17 cellular contexts compared by ENCODE assay signal in genomic region chr6:2029130-2029794, GRCh38.
"Had no signal": no experiment of that assay in that cellular context is flagged by ENCODE, and none has a peak within 500 bp of the region (broad histone marks: within the 10 kb centered on the region; RNA-seq: fewer than 3 reads in every experiment).

No MANE protein-coding gene starts in this region.

- H3K36me3 ChIP-seq: WERI-Rb-1 had no signal

- H3K27me3 Mint-ChIP-seq: activated naive CD4-positive, alpha-beta T cell treated with anti-CD3 and anti-CD28 coated beads, Interleukin-2, amount 10 ng/mL, durations not matched to agents 7 days and 5 days; T-helper 17 cell had no signal

- H3K36me3 Mint-ChIP-seq: activated naive CD4-positive, alpha-beta T cell treated with anti-CD3 and anti-CD28 coated beads, Interleukin-2, amount 10 ng/mL, durations not matched to agents 7 days and 5 days; natural killer cell treated with Interleukin-12 subunit alpha and Interleukin-12 subunit beta and Interleukin-15 and Interleukin-18, amount 100 ng/mL, for 72 hours had no signal

- ATAC-seq: natural killer cell treated with Interleukin-12 subunit alpha and Interleukin-12 subunit beta and Interleukin-15 and Interleukin-18, amount 100 ng/mL, for 72 hours; T-helper 17 cell had no signal

- H3K9me3 Mint-ChIP-seq: activated naive CD4-positive, alpha-beta T cell treated with anti-CD3 and anti-CD28 coated beads, Interleukin-2, amount 10 ng/mL, durations not matched to agents 7 days and 5 days; activated T-helper 2 cell treated with anti-CD3 and anti-CD28 coated beads, Interferon-gamma antibody, Interleukin-2, Interleukin-4, amounts not matched to agents 10 μg/mL and 5 μg/mL and 100 μg/mL, durations not matched to agents 14 hours and 24 hours and 36 hours; natural killer cell treated with Interleukin-12 subunit alpha and Interleukin-12 subunit beta and Interleukin-15 and Interleukin-18, amount 100 ng/mL, for 72 hours had no signal

- H3K27ac ChIP-seq: WERI-Rb-1 had no signal

- H3K27ac Mint-ChIP-seq: activated naive CD4-positive, alpha-beta T cell treated with anti-CD3 and anti-CD28 coated beads, Interleukin-2, amount 10 ng/mL, durations not matched to agents 7 days and 5 days; activated T-helper 2 cell treated with anti-CD3 and anti-CD28 coated beads, Interferon-gamma antibody, Interleukin-2, Interleukin-4, amounts not matched to agents 10 μg/mL and 5 μg/mL and 100 μg/mL, durations not matched to agents 14 hours and 24 hours and 36 hours; natural killer cell treated with Interleukin-12 subunit alpha and Interleukin-12 subunit beta and Interleukin-15 and Interleukin-18, amount 100 ng/mL, for 72 hours; T-helper 17 cell had no signal

- H3K4me3 Mint-ChIP-seq: activated naive CD4-positive, alpha-beta T cell treated with anti-CD3 and anti-CD28 coated beads, Interleukin-2, amount 10 ng/mL, durations not matched to agents 7 days and 5 days; natural killer cell treated with Interleukin-12 subunit alpha and Interleukin-12 subunit beta and Interleukin-15 and Interleukin-18, amount 100 ng/mL, for 72 hours; T-helper 17 cell had no signal

- DNase-seq: activated CD4-positive, alpha-beta T cell treated with anti-CD3 and anti-CD28 coated beads, Interleukin-2, amount 50 U/mL, for 48 hours; activated naive CD4-positive, alpha-beta T cell treated with anti-CD3 and anti-CD28 coated beads, Interleukin-2, amount 10 ng/mL, durations not matched to agents 7 days and 5 days; activated T-cell treated with anti-CD3 and anti-CD28 coated beads, Interleukin-2, amount 50 U/mL, for 1 hour; foreskin fibroblast; glutamatergic neuron; hypothalamus; kidney; left ventricle myocardium superior; mesenchymal stem cell; posterior cingulate gyrus; stimulated activated CD4-positive, alpha-beta T cell treated with anti-CD3 and anti-CD28 coated beads, Interleukin-2, amount 100 ng/mL, for 48 hours; stimulated activated naive CD4-positive, alpha-beta T cell; T-helper 17 cell; trophoblast cell; WERI-Rb-1 had no signal
